In genomic region chr3:169600732-169601131, GRCh38 we compare ENCODE assay signal across 25 cellular contexts.
"Had no signal": no experiment of that assay in that cellular context is flagged by ENCODE, and none has a peak within 500 bp of the region (broad histone marks: within the 10 kb centered on the region; RNA-seq: fewer than 3 reads in every experiment).

No MANE protein-coding gene starts in this region.

- H3K36me3 ChIP-seq: left ventricle myocardium inferior, neural progenitor cell, ovary, right atrium auricular region, right lobe of liver, tibial artery, uterus had no signal

- H3K4me1 ChIP-seq: right atrium auricular region, right lobe of liver, tibial artery, uterus had no signal

- H3K27me3 ChIP-seq: neural progenitor cell, ovary, right atrium auricular region, right lobe of liver, tibial artery, uterus had no signal

- ATAC-seq: natural killer cell; right lobe of liver; stimulated activated memory B cell treated with anti-CD40 and anti-IgM and Interleukin-4, amounts not matched to agents 10 μg/mL and 1 μg/mL and 100 μg/mL, for 72 hours; stimulated activated naive CD8-positive, alpha-beta T cell treated with anti-CD3 and anti-CD28 coated beads, Interleukin-15, amount 100 ng/mL, for 72 hours had no signal

- H3K4me3 ChIP-seq: left ventricle myocardium inferior, lung, neural progenitor cell, ovary, right atrium auricular region, right lobe of liver, smooth muscle cell, tibial artery, uterus had no signal

- H2AFZ ChIP-seq: neural progenitor cell had no signal

- FAIRE-seq: islet of Langerhans had no signal

- DNase-seq: hypothalamus; immature natural killer cell; left ventricle myocardium inferior; mesendoderm; naive B cell; natural killer cell; nephron progenitor cell; ovary; right lobe of liver; stimulated activated CD4-positive, alpha-beta T cell treated with anti-CD3 and anti-CD28 coated beads, Interleukin-1b, Interleukin-23, amount 100 ng/mL, for 48 hours; stimulated activated CD4-positive, alpha-beta T cell treated with anti-CD3 and anti-CD28 coated beads, Interleukin-2, amount 100 ng/mL, for 48 hours; stimulated activated CD4-positive, alpha-beta T cell treated with anti-CD3 and anti-CD28 coated beads, Interleukin-4, amount 100 ng/mL, for 4 hours; stimulated activated CD8-positive, alpha-beta memory T cell treated with anti-CD3 and anti-CD28 coated beads, Interleukin-4, amount 100 ng/mL, for 48 hours; stimulated activated naive CD4-positive, alpha-beta T cell treated with Interleukin-2 at 50 U/mL for 16 hours; stimulated activated naive CD8-positive, alpha-beta T cell treated with anti-CD3 and anti-CD28 coated beads, Interleukin-15, amount 100 ng/mL, for 72 hours; substantia nigra; tibial artery; trophoblast cell; uterus had no signal

- H3K27ac ChIP-seq: left ventricle myocardium inferior, neural progenitor cell, ovary, right atrium auricular region, right lobe of liver, tibial artery, uterus had no signal

- H3K4me2 ChIP-seq: neural progenitor cell, smooth muscle cell had no signal

- H3K9ac ChIP-seq: neural progenitor cell had no signal

- H3K9me3 ChIP-seq: left ventricle myocardium inferior, ovary, right atrium auricular region, right lobe of liver, tibial artery, uterus had no signal
